In the genomic region with DNA sequence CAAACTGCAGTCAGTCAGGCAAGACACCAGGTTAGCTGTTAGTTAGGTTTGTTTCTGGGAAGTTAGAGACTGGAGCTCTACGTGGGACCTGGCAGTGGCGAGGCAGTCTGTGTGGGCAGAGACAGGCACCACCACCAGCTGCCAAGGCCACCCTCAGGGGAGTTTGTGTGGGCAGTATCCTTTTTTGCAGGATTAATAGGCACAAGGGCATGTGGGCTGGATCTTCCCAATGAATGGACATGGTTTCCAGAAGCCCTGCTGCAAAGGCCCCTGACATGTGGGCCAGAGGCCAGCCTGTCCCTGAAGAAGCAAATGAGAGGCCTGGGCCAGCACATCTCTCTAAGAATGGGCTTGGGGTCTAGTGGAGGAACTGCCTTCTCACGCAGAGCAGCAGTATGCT, we compare ENCODE assay signal across 17 cellular contexts. TPM values are rescaled to one million over a fixed set of nuclear protein-coding genes. Genes with fewer than 3 reads are reported as not detected.
DNase-seq lines count a peak whose midpoint lies in the region; ATAC-seq and TF ChIP-seq lines count a peak whose summit lies in the region.
"Had no signal": no experiment of that assay in that cellular context is flagged by ENCODE, and none has a peak within 500 bp of the region (broad histone marks: within the 10 kb centered on the region; RNA-seq: fewer than 3 reads in every experiment).

No MANE protein-coding gene starts in this region.

- in situ Hi-C loops in SK-MEL-5 (cut with HindIII; ENCODE audit: low pct_unique_long_range_greater_than_20kb, low sequenced_read_pairs): no loop called here
- in situ Hi-C loops in GM13977 (cut with MboI; ENCODE audit: low pct_unique_long_range_greater_than_20kb, low sequenced_read_pairs, unreplicated experiment): no loop called here

- H3K36me3 Mint-ChIP-seq in activated CD8-positive, alpha-beta memory T cell treated with anti-CD3 and anti-CD28 coated beads, Interleukin-2, amount 10 ng/mL, durations not matched to agents 7 days and 5 days: no peaks in the 10 kb centered on the region

- H3K36me3 ChIP-seq in subcutaneous abdominal adipose tissue (ENCODE audit: control insufficient read depth in 5 of 5, insufficient read depth in 5 of 5, low read length in 5 of 5): peaks cover 0 to 14% (median 3%) of the 10 kb centered on the region in 5 donors
- H3K36me3 ChIP-seq: right lobe of liver had no signal

- H3K4me1 Mint-ChIP-seq in activated CD8-positive, alpha-beta memory T cell treated with anti-CD3 and anti-CD28 coated beads, Interleukin-2, amount 10 ng/mL, durations not matched to agents 7 days and 5 days: peaks cover 57% of the 10 kb centered on the region

- peak overlapping the region in 2 of 5 donors; percentile 58 to 65 for H3K9ac ChIP-seq in subcutaneous abdominal adipose tissue (ENCODE audit: low read length in 5 of 5)

- no peak for ATAC-seq in activated CD8-positive, alpha-beta memory T cell treated with anti-CD3 and anti-CD28 coated beads, Interleukin-2, amount 10 ng/mL, durations not matched to agents 7 days and 5 days
- ATAC-seq in GM18867 (IDR thresholded peaks at IDR 0.05; ENCODE audit: unreplicated experiment): no peak

- peak overlapping the region; percentile 47 for H3K27ac ChIP-seq in layer of hippocampus (ENCODE audit: low read depth, low read length)
- peak overlapping the region; percentile 77 for H3K27ac ChIP-seq in subcutaneous abdominal adipose tissue (ENCODE audit: low read depth, low read length)
- H3K27ac ChIP-seq: right lobe of liver had no signal

- H3K4me3 Mint-ChIP-seq in activated CD8-positive, alpha-beta memory T cell treated with anti-CD3 and anti-CD28 coated beads, Interleukin-2, amount 10 ng/mL, durations not matched to agents 7 days and 5 days: no peak overlapping the region
- H3K4me3 Mint-ChIP-seq: immature natural killer cell had no signal

- no peak overlapping the region for H3K4me3 ChIP-seq in subcutaneous abdominal adipose tissue (ENCODE audit: low read depth in 1 of 5, low read length in 5 of 5)
- H3K4me3 ChIP-seq: esophagus squamous epithelium, right lobe of liver had no signal

- peaks cover 6 to 47% (median 27%) of the 10 kb centered on the region in 5 donors for H3K4me1 ChIP-seq in subcutaneous abdominal adipose tissue (ENCODE audit: control insufficient read depth in 5 of 5, insufficient read depth in 5 of 5, low read length in 5 of 5)

- DNase-seq in activated CD8-positive, alpha-beta memory T cell treated with anti-CD3 and anti-CD28 coated beads, Interleukin-2, amount 10 ng/mL, durations not matched to agents 7 days and 5 days: no peak
- no peak for DNase-seq in activated CD8-positive, alpha-beta memory T cell treated with anti-CD3 and anti-CD28 coated beads for 24 hours
- DNase-seq in SK-MEL-5 (ENCODE audit: low read depth, low spot score): peak; percentile 35
- DNase-seq in GM13977 (ENCODE audit: low spot score): no peak
- DNase-seq in NCI-H2107 (lab: John Stamatoyannopoulos, UW): no peak
- DNase-seq: activated T-cell treated with anti-CD3 and anti-CD28 coated beads, Interleukin-2, amount 50 U/mL, for 1 hour; esophagus squamous epithelium; immature natural killer cell; IMR-90; mesendoderm; NCI-H2029 treated with DMSO at 0.1 percent for 48 hours; NCI-H524 treated with DMSO at 0.1 percent for 48 hours; right lobe of liver; stimulated activated CD4-positive, alpha-beta T cell treated with anti-CD3 and anti-CD28 coated beads, Interleukin-2, amount 100 ng/mL, for 24 hours had no signal

- peak overlapping the region; percentile 61 for H3K27ac Mint-ChIP-seq in activated CD8-positive, alpha-beta memory T cell treated with anti-CD3 and anti-CD28 coated beads, Interleukin-2, amount 10 ng/mL, durations not matched to agents 7 days and 5 days
- H3K27ac Mint-ChIP-seq: immature natural killer cell had no signal

- H3K9me3 Mint-ChIP-seq in activated CD8-positive, alpha-beta memory T cell treated with anti-CD3 and anti-CD28 coated beads, Interleukin-2, amount 10 ng/mL, durations not matched to agents 7 days and 5 days (ENCODE audit: low read depth): no peaks in the 10 kb centered on the region
- H3K9me3 Mint-ChIP-seq: immature natural killer cell had no signal

- TF ChIP-seq CTCF in GM13977 (IDR thresholded peaks at IDR 0.05; ENCODE audit: extremely low read depth, insufficient read depth, missing control alignments): no peak

- CTCF ChIA-PET in activated CD8-positive, alpha-beta memory T cell treated with anti-CD3 and anti-CD28 coated beads, Interleukin-2, amount 10 ng/mL, durations not matched to agents 7 days and 5 days (lab: Charles Lee): interaction anchor here (1.0 to 4.5 kb wide), 9 partner anchors 18 to 176 kb away, joined by 3 to 34 read pairs (median 9); partner anchors contain the start of genes RAI1 and SREBF1

- H3K27me3 ChIP-seq in layer of hippocampus (ENCODE audit: control insufficient read depth, insufficient read depth, low read length) (no peaks in the 10 kb centered on the region), subcutaneous abdominal adipose tissue (ENCODE audit: control insufficient read depth in 5 of 5, insufficient read depth in 4 of 5, low read length in 5 of 5) (no peaks in the 10 kb centered on the region)
- H3K27me3 ChIP-seq: esophagus squamous epithelium, right lobe of liver had no signal

- peaks cover 2% of the 10 kb centered on the region for H3K27me3 Mint-ChIP-seq in activated CD8-positive, alpha-beta memory T cell treated with anti-CD3 and anti-CD28 coated beads, Interleukin-2, amount 10 ng/mL, durations not matched to agents 7 days and 5 days

- no peaks in the 10 kb centered on the region for H3K9me3 ChIP-seq in subcutaneous abdominal adipose tissue (ENCODE audit: control insufficient read depth in 5 of 5, low read length in 5 of 5)
- H3K9me3 ChIP-seq: esophagus squamous epithelium, right lobe of liver had no signal

RNA-seq across cellular contexts. Expression of gene SREBF1, which starts 19.2 kb away (rescaled TPM):
- 100 to 1,000 TPM in 1 of 2 experiments, 10 to 100 TPM in 1; 90.6 to 184 TPM for total RNA-seq in activated CD8-positive, alpha-beta memory T cell treated with anti-CD3 and anti-CD28 coated beads, Interleukin-2, amount 10 ng/mL, durations not matched to agents 7 days and 5 days
- total RNA-seq in SK-MEL-5 (2014; rRNA removed; shearing (Covaris generic)): 75.8 and 77.3 TPM in 2 replicates
- 214 and 274 TPM in 2 replicates for polyA plus RNA-seq in SK-MEL-5 (2015; cell fraction: cytosol; rRNA removed)
- 366 and 503 TPM in 2 replicates for polyA plus RNA-seq in SK-MEL-5 (2015; cell fraction: nucleus; rRNA removed)
